In the genomic region with DNA sequence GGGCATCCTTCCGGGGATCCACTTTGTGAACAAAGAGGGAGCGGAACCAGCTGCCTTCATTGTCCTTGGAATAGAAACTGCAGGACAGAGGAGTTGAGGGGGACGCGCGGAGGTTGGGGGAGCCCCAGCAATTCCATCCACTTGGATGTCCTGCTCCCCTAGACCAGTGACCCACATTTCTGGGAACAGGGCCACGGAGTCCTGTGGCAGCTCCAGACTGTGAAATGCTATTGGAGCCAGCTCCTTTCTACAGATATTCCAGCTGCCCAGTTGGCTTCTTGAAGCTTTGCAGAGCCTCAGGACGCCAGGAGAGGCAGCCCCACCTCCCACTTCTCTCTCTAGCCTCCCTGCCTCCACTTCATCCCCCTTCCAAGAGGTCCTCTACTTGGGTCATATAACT, we compare ENCODE assay signal across 26 cellular contexts.
"Had no signal": no experiment of that assay in that cellular context is flagged by ENCODE, and none has a peak within 500 bp of the region (broad histone marks: within the 10 kb centered on the region; RNA-seq: fewer than 3 reads in every experiment).

No MANE protein-coding gene starts in this region.

- H3K27ac Mint-ChIP-seq: activated naive CD4-positive, alpha-beta T cell treated with anti-CD3 and anti-CD28 coated beads, Interleukin-2, amount 10 ng/mL, durations not matched to agents 7 days and 5 days; activated naive CD8-positive, alpha-beta T cell treated with anti-CD3 and anti-CD28 coated beads, Interleukin-2, amount 10 ng/mL, durations not matched to agents 7 days and 5 days; nephron; stimulated activated naive B cell treated with anti-CD40 and anti-IgM and Interleukin-4, amounts not matched to agents 10 μg/mL and 1 μg/mL and 100 μg/mL, for 72 hours had no signal

- ATAC-seq: esophagus mucosa; left lung; lower lobe of right lung; stimulated activated naive B cell treated with anti-CD40 and anti-IgM and Interleukin-4, amounts not matched to agents 10 μg/mL and 1 μg/mL and 100 μg/mL, for 72 hours had no signal

- H3K4me1 Mint-ChIP-seq: activated naive CD4-positive, alpha-beta T cell treated with anti-CD3 and anti-CD28 coated beads, Interleukin-2, amount 10 ng/mL, durations not matched to agents 7 days and 5 days; activated naive CD8-positive, alpha-beta T cell treated with anti-CD3 and anti-CD28 coated beads, Interleukin-2, amount 10 ng/mL, durations not matched to agents 7 days and 5 days; brain; nephron had no signal

- H3K27ac ChIP-seq: ascending aorta, cardiac muscle cell, heart right ventricle, left lung, lower lobe of right lung, neutrophil, prostate gland, stomach, thyroid gland had no signal

- H3K36me3 ChIP-seq: neutrophil, prostate gland had no signal

- H3K9me3 Mint-ChIP-seq: activated naive CD4-positive, alpha-beta T cell treated with anti-CD3 and anti-CD28 coated beads, Interleukin-2, amount 10 ng/mL, durations not matched to agents 7 days and 5 days; activated naive CD8-positive, alpha-beta T cell treated with anti-CD3 and anti-CD28 coated beads, Interleukin-2, amount 10 ng/mL, durations not matched to agents 7 days and 5 days; nephron; stimulated activated naive B cell treated with anti-CD40 and anti-IgM and Interleukin-4, amounts not matched to agents 10 μg/mL and 1 μg/mL and 100 μg/mL, for 72 hours had no signal

- H3K9me3 ChIP-seq: ascending aorta, heart right ventricle, left lung, lower lobe of right lung, neutrophil, prostate gland, stomach, thyroid gland had no signal

- H3K27me3 Mint-ChIP-seq: activated naive CD4-positive, alpha-beta T cell treated with anti-CD3 and anti-CD28 coated beads, Interleukin-2, amount 10 ng/mL, durations not matched to agents 7 days and 5 days; activated naive CD8-positive, alpha-beta T cell treated with anti-CD3 and anti-CD28 coated beads, Interleukin-2, amount 10 ng/mL, durations not matched to agents 7 days and 5 days; brain; stimulated activated naive B cell treated with anti-CD40 and anti-IgM and Interleukin-4, amounts not matched to agents 10 μg/mL and 1 μg/mL and 100 μg/mL, for 72 hours had no signal

- H3K27me3 ChIP-seq: ascending aorta, cardiac muscle cell, heart right ventricle, left lung, neutrophil, stomach, thyroid gland had no signal

- DNase-seq: activated CD4-positive, alpha-beta T cell treated with anti-CD3 and anti-CD28 coated beads for 48 hours; activated CD4-positive, alpha-beta T cell treated with anti-CD3 and anti-CD28 coated beads, Interleukin-2, amount 50 U/mL, for 48 hours; activated CD8-positive, alpha-beta memory T cell treated with anti-CD3 and anti-CD28 coated beads for 24 hours; activated effector memory CD4-positive, alpha-beta T cell treated with anti-CD3 and anti-CD28 coated beads, Interleukin-2, amount 50 U/mL, for 16 hours; activated naive CD4-positive, alpha-beta T cell treated with anti-CD3 and anti-CD28 coated beads, Interleukin-2, amount 10 ng/mL, durations not matched to agents 7 days and 5 days; activated naive CD8-positive, alpha-beta T cell treated with anti-CD3 and anti-CD28 coated beads, Interleukin-2, amount 10 ng/mL, durations not matched to agents 7 days and 5 days; cortex of kidney; foreskin fibroblast; heart right ventricle; left lung; lower lobe of right lung; retina; stimulated activated CD4-positive, alpha-beta T cell treated with anti-CD3 and anti-CD28 coated beads, Interleukin-1b, Interleukin-23, amount 100 ng/mL, for 48 hours; stimulated activated CD4-positive, alpha-beta T cell treated with anti-CD3 and anti-CD28 coated beads, Interleukin-4, amount 100 ng/mL, for 4 hours; stimulated activated CD8-positive, alpha-beta memory T cell treated with anti-CD3 and anti-CD28 coated beads, Interleukin-4, amount 100 ng/mL, for 48 hours; stimulated activated naive B cell treated with anti-CD40 and anti-IgM and Interleukin-4, amounts not matched to agents 10 μg/mL and 1 μg/mL and 100 μg/mL, for 72 hours; stomach; thyroid gland had no signal

- H3K4me1 ChIP-seq: ascending aorta, heart right ventricle, left lung, lower lobe of right lung, prostate gland, stomach, thyroid gland had no signal

- H3K4me3 ChIP-seq: ascending aorta, cardiac muscle cell, heart right ventricle, left lung, lower lobe of right lung, prostate gland, smooth muscle cell, stomach, thyroid gland had no signal

- H3K4me3 Mint-ChIP-seq: activated naive CD4-positive, alpha-beta T cell treated with anti-CD3 and anti-CD28 coated beads, Interleukin-2, amount 10 ng/mL, durations not matched to agents 7 days and 5 days; activated naive CD8-positive, alpha-beta T cell treated with anti-CD3 and anti-CD28 coated beads, Interleukin-2, amount 10 ng/mL, durations not matched to agents 7 days and 5 days; brain; nephron; stimulated activated naive B cell treated with anti-CD40 and anti-IgM and Interleukin-4, amounts not matched to agents 10 μg/mL and 1 μg/mL and 100 μg/mL, for 72 hours had no signal
